In genomic region chr14:23301288-23301968, GRCh38 we compare ENCODE assay signal across 1 cellular context.
TF ChIP-seq lines count a peak whose summit lies in the region.

No MANE protein-coding gene starts in this region.

TF ChIP-seq in WTC11, 78 proteins besides CTCF, POLR2A, EP300 and RAD21 (continued from another document and continues in another):
- TF ChIP-seq ATF6 (CRISPR knock-in tag; IDR thresholded peaks at IDR 0.05) = no peak
- TF ChIP-seq E2F1 (CRISPR knock-in tag; IDR thresholded peaks at IDR 0.05) = no peak
- TF ChIP-seq RELA (CRISPR knock-in tag; IDR thresholded peaks at IDR 0.05; ENCODE audit: borderline replicate concordance) = no peak
- no peak for TF ChIP-seq ZBTB21 (CRISPR knock-in tag; IDR thresholded peaks at IDR 0.05; ENCODE audit: borderline replicate concordance)
- peak; percentile 51; the same call in 1 of the 2 replicates for TF ChIP-seq FOXP1 (CRISPR knock-in tag; IDR thresholded peaks at IDR 0.05; ENCODE audit: borderline replicate concordance)
- TF ChIP-seq AFF4 (CRISPR knock-in tag; IDR thresholded peaks at IDR 0.05; ENCODE audit: borderline replicate concordance) = no peak
- TF ChIP-seq ERG (CRISPR knock-in tag; IDR thresholded peaks at IDR 0.05) = no peak
- no peak for TF ChIP-seq NFATC4 (CRISPR knock-in tag; IDR thresholded peaks at IDR 0.05)
- TF ChIP-seq ZNF425 (CRISPR knock-in tag; conservative IDR thresholded peaks at IDR 0.05) = no peak
- no peak for TF ChIP-seq GRHL2 (CRISPR knock-in tag; IDR thresholded peaks at IDR 0.05; ENCODE audit: insufficient replicate concordance, severe bottlenecking)
- no peak for TF ChIP-seq E2F4 (CRISPR knock-in tag; IDR thresholded peaks at IDR 0.05; ENCODE audit: borderline replicate concordance, low read depth)
- no peak for TF ChIP-seq CBFB (CRISPR knock-in tag; IDR thresholded peaks at IDR 0.05; ENCODE audit: low read depth)
- no peak for TF ChIP-seq ZNF423 (CRISPR knock-in tag; IDR thresholded peaks at IDR 0.05)
- TF ChIP-seq CREM (CRISPR knock-in tag; IDR thresholded peaks at IDR 0.05) = peak; percentile 79
- no peak for TF ChIP-seq OVOL2 (CRISPR knock-in tag; IDR thresholded peaks at IDR 0.05; ENCODE audit: borderline replicate concordance)
- no peak for TF ChIP-seq NFE2L1 (CRISPR knock-in tag; IDR thresholded peaks at IDR 0.05)
- no peak for TF ChIP-seq FOXJ3 (CRISPR knock-in tag; IDR thresholded peaks at IDR 0.05; ENCODE audit: borderline replicate concordance)
- no peak for TF ChIP-seq SMAD3 (CRISPR knock-in tag; IDR thresholded peaks at IDR 0.05; ENCODE audit: borderline replicate concordance)
- no peak for TF ChIP-seq PRDM15 (CRISPR knock-in tag; IDR thresholded peaks at IDR 0.05)
- no peak for TF ChIP-seq ZNF138 (CRISPR knock-in tag; conservative IDR thresholded peaks at IDR 0.05)
- peak; percentile 90 for TF ChIP-seq TP53 (CRISPR knock-in tag; IDR thresholded peaks at IDR 0.05)
- TF ChIP-seq ZNF671 (CRISPR knock-in tag; IDR thresholded peaks at IDR 0.05) = no peak
- no peak; the same call in 1 of the 2 replicates for TF ChIP-seq IRF1 (CRISPR knock-in tag; IDR thresholded peaks at IDR 0.05)
- TF ChIP-seq ZNF281 (CRISPR knock-in tag; IDR thresholded peaks at IDR 0.05) = no peak
- TF ChIP-seq TCF7 (CRISPR knock-in tag; IDR thresholded peaks at IDR 0.05; ENCODE audit: low read depth) = no peak
- no peak for TF ChIP-seq ESRRA (CRISPR knock-in tag; IDR thresholded peaks at IDR 0.05; ENCODE audit: borderline replicate concordance)
- TF ChIP-seq TEAD1 (CRISPR knock-in tag; IDR thresholded peaks at IDR 0.05) = peak; percentile 66; the same call in 1 of the 2 replicates
- TF ChIP-seq KAT7 (CRISPR knock-in tag; IDR thresholded peaks at IDR 0.05; ENCODE audit: borderline replicate concordance) = no peak
- TF ChIP-seq PREB (CRISPR knock-in tag; IDR thresholded peaks at IDR 0.05; ENCODE audit: borderline replicate concordance) = no peak
